Comparison of ENCODE assay signal across 1 cellular context in the genomic region with DNA sequence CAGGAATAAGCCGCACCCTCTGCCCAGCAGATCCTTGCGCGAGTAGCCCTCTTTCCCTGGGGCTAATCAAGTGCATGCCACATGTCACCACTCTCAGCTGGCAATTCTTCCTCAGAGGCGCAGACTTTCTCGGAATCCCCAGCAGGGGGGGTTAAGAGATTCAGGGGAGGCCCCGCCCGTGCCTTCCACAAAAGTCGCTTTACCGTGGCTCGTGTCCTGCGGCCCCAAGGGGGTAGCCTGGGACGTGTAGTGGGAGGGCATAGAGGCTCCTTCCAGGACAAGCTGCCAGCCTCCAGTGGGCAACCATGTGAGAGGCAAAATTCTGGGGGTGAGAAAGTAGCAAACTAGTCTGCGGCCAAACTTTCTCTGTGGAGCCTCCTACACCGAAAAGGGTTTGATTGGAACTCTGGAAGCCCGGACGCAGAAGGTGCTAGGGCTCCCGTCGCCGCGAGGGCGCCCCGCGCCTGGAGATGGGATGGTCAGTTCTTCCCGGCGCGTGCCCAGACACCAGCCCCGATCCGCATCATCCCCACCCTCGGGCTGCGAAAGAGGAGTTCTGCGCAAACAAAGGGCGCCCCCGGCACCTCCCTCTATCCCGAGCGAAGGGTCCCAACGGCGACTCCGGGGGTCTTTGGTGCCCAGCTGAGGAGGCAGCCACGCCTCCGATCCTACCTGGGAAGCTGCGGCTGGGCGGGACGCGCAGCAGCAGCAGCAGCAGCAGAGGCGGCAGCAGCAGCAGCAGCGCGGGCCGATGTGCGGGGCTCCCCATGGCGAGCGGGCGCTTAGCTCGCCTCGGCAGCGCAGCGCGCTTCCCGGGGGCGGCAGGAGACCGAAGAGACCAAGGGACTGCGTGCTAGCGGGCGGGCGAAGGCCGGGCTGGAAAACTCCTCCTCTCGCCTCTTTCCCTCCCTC.
TF ChIP-seq lines count a peak whose summit lies in the region.

A gene with protein sequence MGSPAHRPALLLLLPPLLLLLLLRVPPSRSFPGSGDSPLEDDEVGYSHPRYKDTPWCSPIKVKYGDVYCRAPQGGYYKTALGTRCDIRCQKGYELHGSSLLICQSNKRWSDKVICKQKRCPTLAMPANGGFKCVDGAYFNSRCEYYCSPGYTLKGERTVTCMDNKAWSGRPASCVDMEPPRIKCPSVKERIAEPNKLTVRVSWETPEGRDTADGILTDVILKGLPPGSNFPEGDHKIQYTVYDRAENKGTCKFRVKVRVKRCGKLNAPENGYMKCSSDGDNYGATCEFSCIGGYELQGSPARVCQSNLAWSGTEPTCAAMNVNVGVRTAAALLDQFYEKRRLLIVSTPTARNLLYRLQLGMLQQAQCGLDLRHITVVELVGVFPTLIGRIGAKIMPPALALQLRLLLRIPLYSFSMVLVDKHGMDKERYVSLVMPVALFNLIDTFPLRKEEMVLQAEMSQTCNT (minus strand): TSS at position 848 of the 912 bp plus-strand sequence. CDS start 79 bp downstream, at position 769.

TF ChIP-seq in SK-N-SH, 30 proteins besides CTCF, POLR2A, EP300 and RAD21 (continued from another document):
- TF ChIP-seq, protein P1, sequence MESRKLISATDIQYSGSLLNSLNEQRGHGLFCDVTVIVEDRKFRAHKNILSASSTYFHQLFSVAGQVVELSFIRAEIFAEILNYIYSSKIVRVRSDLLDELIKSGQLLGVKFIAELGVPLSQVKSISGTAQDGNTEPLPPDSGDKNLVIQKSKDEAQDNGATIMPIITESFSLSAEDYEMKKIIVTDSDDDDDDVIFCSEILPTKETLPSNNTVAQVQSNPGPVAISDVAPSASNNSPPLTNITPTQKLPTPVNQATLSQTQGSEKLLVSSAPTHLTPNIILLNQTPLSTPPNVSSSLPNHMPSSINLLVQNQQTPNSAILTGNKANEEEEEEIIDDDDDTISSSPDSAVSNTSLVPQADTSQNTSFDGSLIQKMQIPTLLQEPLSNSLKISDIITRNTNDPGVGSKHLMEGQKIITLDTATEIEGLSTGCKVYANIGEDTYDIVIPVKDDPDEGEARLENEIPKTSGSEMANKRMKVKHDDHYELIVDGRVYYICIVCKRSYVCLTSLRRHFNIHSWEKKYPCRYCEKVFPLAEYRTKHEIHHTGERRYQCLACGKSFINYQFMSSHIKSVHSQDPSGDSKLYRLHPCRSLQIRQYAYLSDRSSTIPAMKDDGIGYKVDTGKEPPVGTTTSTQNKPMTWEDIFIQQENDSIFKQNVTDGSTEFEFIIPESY (IDR thresholded peaks at IDR 0.05; ENCODE audit: borderline replicate concordance, low read depth) = no peak
- TF ChIP-seq FOXJ3 (CRISPR knock-in tag; IDR thresholded peaks at IDR 0.05) = no peak
- TF ChIP-seq, protein P2, sequence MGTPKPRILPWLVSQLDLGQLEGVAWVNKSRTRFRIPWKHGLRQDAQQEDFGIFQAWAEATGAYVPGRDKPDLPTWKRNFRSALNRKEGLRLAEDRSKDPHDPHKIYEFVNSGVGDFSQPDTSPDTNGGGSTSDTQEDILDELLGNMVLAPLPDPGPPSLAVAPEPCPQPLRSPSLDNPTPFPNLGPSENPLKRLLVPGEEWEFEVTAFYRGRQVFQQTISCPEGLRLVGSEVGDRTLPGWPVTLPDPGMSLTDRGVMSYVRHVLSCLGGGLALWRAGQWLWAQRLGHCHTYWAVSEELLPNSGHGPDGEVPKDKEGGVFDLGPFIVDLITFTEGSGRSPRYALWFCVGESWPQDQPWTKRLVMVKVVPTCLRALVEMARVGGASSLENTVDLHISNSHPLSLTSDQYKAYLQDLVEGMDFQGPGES (IDR thresholded peaks at IDR 0.05; ENCODE audit: low read depth, low read length) = no peak
- TF ChIP-seq, protein P3, sequence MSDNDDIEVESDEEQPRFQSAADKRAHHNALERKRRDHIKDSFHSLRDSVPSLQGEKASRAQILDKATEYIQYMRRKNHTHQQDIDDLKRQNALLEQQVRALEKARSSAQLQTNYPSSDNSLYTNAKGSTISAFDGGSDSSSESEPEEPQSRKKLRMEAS (IDR thresholded peaks at IDR 0.05; ENCODE audit: low read depth) = peak; percentile 67; the same call in 1 of the 2 replicates
